1 cellular context compared by ENCODE assay signal in the genomic region with DNA sequence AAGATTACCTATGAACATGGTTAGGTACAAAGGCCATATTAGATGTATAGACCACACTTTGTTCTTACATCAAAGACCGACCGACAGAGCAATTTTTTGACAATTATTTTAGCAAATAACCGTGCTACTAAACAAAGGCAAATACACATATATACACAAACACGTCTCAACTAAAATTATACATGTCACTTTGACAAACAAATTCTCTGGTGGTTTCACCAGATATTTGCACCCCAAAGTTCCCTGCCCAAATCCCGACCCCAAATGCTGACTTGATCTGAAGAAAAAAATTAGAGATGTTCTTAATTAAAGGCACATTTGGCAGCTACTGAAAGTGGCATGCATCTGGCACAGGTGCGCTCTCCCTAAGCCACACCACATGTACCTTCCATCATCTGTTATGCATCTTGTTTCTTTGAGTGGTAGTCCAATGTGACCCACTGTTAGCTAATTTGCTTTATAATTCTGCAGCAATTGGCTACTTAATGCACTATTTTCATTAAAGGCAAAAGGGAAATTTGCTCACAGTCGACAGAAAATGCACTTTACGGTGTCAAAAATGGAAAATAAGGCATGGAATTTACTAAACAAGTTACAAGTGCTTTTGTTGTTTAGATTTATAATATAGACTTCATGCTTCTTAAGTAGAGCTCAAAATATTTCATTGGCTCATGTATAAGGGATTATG.
A peak's percentile ranks its signal among the peaks of the same experiment; 100 is the strongest.
TF ChIP-seq lines count a peak whose summit lies in the region.

No MANE protein-coding gene starts in this region.

TF ChIP-seq in HepG2, 621 proteins besides CTCF, POLR2A, EP300 and RAD21 (continued from another document and continues in another):
- TF ChIP-seq, protein P1, sequence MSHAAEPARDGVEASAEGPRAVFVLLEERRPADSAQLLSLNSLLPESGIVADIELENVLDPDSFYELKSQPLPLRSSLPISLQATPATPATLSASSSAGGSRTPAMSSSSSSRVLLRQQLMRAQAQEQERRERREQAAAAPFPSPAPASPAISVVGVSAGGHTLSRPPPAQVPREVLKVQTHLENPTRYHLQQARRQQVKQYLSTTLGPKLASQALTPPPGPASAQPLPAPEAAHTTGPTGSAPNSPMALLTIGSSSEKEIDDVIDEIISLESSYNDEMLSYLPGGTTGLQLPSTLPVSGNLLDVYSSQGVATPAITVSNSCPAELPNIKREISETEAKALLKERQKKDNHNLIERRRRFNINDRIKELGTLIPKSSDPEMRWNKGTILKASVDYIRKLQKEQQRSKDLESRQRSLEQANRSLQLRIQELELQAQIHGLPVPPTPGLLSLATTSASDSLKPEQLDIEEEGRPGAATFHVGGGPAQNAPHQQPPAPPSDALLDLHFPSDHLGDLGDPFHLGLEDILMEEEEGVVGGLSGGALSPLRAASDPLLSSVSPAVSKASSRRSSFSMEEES (CRISPR knock-in tag; IDR thresholded peaks at IDR 0.05), result peak; percentile 20; the same call in 1 of the 2 replicates
- TF ChIP-seq TBX3 (IDR thresholded peaks at IDR 0.05; ENCODE audit: borderline replicate concordance) (peak; percentile 94), ZMYM2 (CRISPR knock-in tag; IDR thresholded peaks at IDR 0.05) (no peak), ZSCAN29 (CRISPR knock-in tag; conservative IDR thresholded peaks at IDR 0.05) (peak; percentile 78; the same call in 1 of the 2 replicates), CHD4 (IDR thresholded peaks at IDR 0.05; ENCODE audit: borderline replicate concordance, low read length) (peak; percentile 91; the same call in 1 of the 2 replicates), HDAC2 (CRISPR knock-in tag; IDR thresholded peaks at IDR 0.05) (peak; percentile 59), HINFP (CRISPR knock-in tag; IDR thresholded peaks at IDR 0.05; ENCODE audit: low read depth) (no peak), RAD51 (IDR thresholded peaks at IDR 0.05; ENCODE audit: borderline replicate concordance) (no peak), TAF15 (IDR thresholded peaks at IDR 0.05; ENCODE audit: low read depth, low read length, poor library complexity, severe bottlenecking) (no peak), ZBTB33 (CRISPR knock-in tag; IDR thresholded peaks at IDR 0.05) (no peak; the same call in 1 of the 2 replicates), TRIM22 (IDR thresholded peaks at IDR 0.05) (no peak), SP1 (IDR thresholded peaks at IDR 0.05) (no peak), SP1 (CRISPR knock-in tag; IDR thresholded peaks at IDR 0.05) (no peak), ZNF816 (CRISPR knock-in tag; IDR thresholded peaks at IDR 0.05; ENCODE audit: borderline replicate concordance) (no peak), SALL2 (CRISPR knock-in tag; IDR thresholded peaks at IDR 0.05) (no peak), ZNF367 (CRISPR knock-in tag; IDR thresholded peaks at IDR 0.05; ENCODE audit: borderline replicate concordance) (no peak), ZNF615 (CRISPR knock-in tag; IDR thresholded peaks at IDR 0.05; ENCODE audit: borderline replicate concordance) (no peak), MYNN (CRISPR knock-in tag; IDR thresholded peaks at IDR 0.05; ENCODE audit: low read depth) (no peak), PITX1 (CRISPR knock-in tag; IDR thresholded peaks at IDR 0.05) (peak; percentile 37; the same call in 1 of the 2 replicates), ZNF674 (CRISPR knock-in tag; IDR thresholded peaks at IDR 0.05; ENCODE audit: low read depth) (no peak), ZFAT (CRISPR knock-in tag; conservative IDR thresholded peaks at IDR 0.05) (no peak), ZBTB38 (CRISPR knock-in tag; IDR thresholded peaks at IDR 0.05) (no peak), ZNF784 (CRISPR knock-in tag; IDR thresholded peaks at IDR 0.05; ENCODE audit: borderline replicate concordance) (no peak), ZNF317 (CRISPR knock-in tag; IDR thresholded peaks at IDR 0.05) (no peak), PLRG1 (conservative IDR thresholded peaks at IDR 0.05) (no peak), ZNF24 (IDR thresholded peaks at IDR 0.05) (no peak), KAT7 (CRISPR knock-in tag; IDR thresholded peaks at IDR 0.05; ENCODE audit: borderline replicate concordance) (no peak), ARNT (IDR thresholded peaks at IDR 0.05) (no peak)
- TF ChIP-seq, protein P2, sequence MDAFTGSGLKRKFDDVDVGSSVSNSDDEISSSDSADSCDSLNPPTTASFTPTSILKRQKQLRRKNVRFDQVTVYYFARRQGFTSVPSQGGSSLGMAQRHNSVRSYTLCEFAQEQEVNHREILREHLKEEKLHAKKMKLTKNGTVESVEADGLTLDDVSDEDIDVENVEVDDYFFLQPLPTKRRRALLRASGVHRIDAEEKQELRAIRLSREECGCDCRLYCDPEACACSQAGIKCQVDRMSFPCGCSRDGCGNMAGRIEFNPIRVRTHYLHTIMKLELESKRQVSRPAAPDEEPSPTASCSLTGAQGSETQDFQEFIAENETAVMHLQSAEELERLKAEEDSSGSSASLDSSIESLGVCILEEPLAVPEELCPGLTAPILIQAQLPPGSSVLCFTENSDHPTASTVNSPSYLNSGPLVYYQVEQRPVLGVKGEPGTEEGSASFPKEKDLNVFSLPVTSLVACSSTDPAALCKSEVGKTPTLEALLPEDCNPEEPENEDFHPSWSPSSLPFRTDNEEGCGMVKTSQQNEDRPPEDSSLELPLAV (CRISPR knock-in tag; conservative IDR thresholded peaks at IDR 0.05; ENCODE audit: low read depth), result no peak
- TF ChIP-seq, protein P3, sequence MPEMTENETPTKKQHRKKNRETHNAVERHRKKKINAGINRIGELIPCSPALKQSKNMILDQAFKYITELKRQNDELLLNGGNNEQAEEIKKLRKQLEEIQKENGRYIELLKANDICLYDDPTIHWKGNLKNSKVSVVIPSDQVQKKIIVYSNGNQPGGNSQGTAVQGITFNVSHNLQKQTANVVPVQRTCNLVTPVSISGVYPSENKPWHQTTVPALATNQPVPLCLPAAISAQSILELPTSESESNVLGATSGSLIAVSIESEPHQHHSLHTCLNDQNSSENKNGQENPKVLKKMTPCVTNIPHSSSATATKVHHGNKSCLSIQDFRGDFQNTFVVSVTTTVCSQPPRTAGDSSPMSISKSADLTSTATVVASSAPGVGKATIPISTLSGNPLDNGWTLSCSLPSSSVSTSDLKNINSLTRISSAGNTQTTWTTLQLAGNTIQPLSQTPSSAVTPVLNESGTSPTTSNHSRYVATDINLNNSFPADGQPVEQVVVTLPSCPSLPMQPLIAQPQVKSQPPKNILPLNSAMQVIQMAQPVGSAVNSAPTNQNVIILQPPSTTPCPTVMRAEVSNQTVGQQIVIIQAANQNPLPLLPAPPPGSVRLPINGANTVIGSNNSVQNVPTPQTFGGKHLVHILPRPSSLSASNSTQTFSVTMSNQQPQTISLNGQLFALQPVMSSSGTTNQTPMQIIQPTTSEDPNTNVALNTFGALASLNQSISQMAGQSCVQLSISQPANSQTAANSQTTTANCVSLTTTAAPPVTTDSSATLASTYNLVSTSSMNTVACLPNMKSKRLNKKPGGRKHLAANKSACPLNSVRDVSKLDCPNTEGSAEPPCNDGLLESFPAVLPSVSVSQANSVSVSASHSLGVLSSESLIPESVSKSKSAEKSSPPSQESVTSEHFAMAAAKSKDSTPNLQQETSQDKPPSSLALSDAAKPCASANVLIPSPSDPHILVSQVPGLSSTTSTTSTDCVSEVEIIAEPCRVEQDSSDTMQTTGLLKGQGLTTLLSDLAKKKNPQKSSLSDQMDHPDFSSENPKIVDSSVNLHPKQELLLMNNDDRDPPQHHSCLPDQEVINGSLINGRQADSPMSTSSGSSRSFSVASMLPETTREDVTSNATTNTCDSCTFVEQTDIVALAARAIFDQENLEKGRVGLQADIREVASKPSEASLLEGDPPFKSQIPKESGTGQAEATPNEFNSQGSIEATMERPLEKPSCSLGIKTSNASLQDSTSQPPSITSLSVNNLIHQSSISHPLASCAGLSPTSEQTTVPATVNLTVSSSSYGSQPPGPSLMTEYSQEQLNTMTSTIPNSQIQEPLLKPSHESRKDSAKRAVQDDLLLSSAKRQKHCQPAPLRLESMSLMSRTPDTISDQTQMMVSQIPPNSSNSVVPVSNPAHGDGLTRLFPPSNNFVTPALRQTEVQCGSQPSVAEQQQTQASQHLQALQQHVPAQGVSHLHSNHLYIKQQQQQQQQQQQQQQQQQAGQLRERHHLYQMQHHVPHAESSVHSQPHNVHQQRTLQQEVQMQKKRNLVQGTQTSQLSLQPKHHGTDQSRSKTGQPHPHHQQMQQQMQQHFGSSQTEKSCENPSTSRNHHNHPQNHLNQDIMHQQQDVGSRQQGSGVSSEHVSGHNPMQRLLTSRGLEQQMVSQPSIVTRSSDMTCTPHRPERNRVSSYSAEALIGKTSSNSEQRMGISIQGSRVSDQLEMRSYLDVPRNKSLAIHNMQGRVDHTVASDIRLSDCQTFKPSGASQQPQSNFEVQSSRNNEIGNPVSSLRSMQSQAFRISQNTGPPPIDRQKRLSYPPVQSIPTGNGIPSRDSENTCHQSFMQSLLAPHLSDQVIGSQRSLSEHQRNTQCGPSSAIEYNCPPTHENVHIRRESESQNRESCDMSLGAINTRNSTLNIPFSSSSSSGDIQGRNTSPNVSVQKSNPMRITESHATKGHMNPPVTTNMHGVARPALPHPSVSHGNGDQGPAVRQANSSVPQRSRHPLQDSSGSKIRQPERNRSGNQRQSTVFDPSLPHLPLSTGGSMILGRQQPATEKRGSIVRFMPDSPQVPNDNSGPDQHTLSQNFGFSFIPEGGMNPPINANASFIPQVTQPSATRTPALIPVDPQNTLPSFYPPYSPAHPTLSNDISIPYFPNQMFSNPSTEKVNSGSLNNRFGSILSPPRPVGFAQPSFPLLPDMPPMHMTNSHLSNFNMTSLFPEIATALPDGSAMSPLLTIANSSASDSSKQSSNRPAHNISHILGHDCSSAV (CRISPR knock-in tag; IDR thresholded peaks at IDR 0.05; ENCODE audit: borderline replicate concordance), result no peak
- TF ChIP-seq, protein P4, sequence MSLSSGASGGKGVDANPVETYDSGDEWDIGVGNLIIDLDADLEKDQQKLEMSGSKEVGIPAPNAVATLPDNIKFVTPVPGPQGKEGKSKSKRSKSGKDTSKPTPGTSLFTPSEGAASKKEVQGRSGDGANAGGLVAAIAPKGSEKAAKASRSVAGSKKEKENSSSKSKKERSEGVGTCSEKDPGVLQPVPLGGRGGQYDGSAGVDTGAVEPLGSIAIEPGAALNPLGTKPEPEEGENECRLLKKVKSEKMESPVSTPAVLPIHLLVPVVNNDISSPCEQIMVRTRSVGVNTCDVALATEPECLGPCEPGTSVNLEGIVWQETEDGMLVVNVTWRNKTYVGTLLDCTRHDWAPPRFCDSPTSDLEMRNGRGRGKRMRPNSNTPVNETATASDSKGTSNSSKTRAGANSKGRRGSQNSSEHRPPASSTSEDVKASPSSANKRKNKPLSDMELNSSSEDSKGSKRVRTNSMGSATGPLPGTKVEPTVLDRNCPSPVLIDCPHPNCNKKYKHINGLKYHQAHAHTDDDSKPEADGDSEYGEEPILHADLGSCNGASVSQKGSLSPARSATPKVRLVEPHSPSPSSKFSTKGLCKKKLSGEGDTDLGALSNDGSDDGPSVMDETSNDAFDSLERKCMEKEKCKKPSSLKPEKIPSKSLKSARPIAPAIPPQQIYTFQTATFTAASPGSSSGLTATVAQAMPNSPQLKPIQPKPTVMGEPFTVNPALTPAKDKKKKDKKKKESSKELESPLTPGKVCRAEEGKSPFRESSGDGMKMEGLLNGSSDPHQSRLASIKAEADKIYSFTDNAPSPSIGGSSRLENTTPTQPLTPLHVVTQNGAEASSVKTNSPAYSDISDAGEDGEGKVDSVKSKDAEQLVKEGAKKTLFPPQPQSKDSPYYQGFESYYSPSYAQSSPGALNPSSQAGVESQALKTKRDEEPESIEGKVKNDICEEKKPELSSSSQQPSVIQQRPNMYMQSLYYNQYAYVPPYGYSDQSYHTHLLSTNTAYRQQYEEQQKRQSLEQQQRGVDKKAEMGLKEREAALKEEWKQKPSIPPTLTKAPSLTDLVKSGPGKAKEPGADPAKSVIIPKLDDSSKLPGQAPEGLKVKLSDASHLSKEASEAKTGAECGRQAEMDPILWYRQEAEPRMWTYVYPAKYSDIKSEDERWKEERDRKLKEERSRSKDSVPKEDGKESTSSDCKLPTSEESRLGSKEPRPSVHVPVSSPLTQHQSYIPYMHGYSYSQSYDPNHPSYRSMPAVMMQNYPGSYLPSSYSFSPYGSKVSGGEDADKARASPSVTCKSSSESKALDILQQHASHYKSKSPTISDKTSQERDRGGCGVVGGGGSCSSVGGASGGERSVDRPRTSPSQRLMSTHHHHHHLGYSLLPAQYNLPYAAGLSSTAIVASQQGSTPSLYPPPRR (CRISPR knock-in tag; IDR thresholded peaks at IDR 0.05; ENCODE audit: borderline replicate concordance), result peak; percentile 82; the same call in 1 of the 2 replicates
